ENCODE assay signal across 15 cellular contexts in the genomic region with DNA sequence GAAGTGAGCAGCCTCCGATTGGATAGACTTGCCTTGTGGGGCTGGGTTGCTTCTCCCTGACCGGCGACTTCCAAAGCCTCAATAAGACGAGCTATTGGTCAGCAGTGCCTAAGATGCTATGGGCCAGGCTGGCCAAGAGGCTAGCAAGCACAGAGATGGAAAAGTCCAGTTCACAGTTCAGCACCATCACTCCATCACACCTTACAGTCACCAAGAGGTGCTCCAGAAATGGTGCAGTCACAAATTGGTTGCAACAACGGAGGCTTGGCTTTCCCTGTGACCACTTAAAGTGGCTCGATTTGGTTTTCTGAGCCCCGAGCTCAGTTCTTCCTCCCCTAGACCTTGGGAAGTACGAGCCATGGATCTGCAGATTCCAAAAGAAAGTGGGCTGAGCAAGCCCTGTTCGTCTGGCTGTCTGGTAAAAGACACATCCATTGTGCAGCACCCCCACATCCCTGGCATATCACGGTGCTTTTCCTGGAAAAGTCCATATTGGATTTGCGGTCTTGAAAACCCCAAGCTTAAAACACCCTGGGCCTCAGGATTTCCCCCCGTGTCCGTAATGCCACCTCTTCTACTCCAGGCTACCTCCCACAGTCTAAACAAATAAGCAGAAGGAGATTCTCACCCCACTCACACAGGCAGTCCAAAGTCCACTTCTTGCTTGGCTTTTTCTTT. TPM values are rescaled to one million over a fixed set of nuclear protein-coding genes. Genes with fewer than 3 reads are reported as not detected.
DNase-seq lines count a peak whose midpoint lies in the region; ATAC-seq, FAIRE-seq and TF ChIP-seq lines count a peak whose summit lies in the region.
"Had no signal": no experiment of that assay in that cellular context is flagged by ENCODE, and none has a peak within 500 bp of the region (broad histone marks: within the 10 kb centered on the region; RNA-seq: fewer than 3 reads in every experiment).

No MANE protein-coding gene starts in this region.

- whole genome bisulfite sequencing in endodermal cell (ENCODE audit: insufficient coverage in 1 of 2, insufficient read length in 1 of 2), 2 experiments = 91 to 94% methylated on average over 10 to 13 of the region's 13 CpGs
- WGBS in heart right ventricle, 2 donors = 84 to 89% methylated on average over 13 of the region's 13 CpGs

- DNase-seq in CD4-positive, CD25-positive, alpha-beta regulatory T cell = no peak
- DNase-seq in GM18507 (ENCODE audit: extremely low spot score, insufficient read length, low read depth) = no peak
- DNase-seq in naive B cell = no peak
- DNase-seq in globus pallidus (ENCODE audit: low spot score) = no peak
- no peak for DNase-seq in endodermal cell
- no peak for DNase-seq in heart right ventricle
- DNase-seq: activated CD4-positive, CD25-positive, alpha-beta regulatory T cell treated with anti-CD3 and anti-CD28 coated beads, Interleukin-2, amount 50 U/mL, for 72 hours; gastrocnemius medialis; H9; NCI-H1436; NCI-H526; SIG-M5 had no signal

- no peaks in the 10 kb centered on the region for H3K27me3 Mint-ChIP-seq in CD4-positive, CD25-positive, alpha-beta regulatory T cell
- H3K27me3 Mint-ChIP-seq in activated naive CD8-positive, alpha-beta T cell = no peaks in the 10 kb centered on the region
- H3K27me3 Mint-ChIP-seq in naive B cell (no peaks in the 10 kb centered on the region), endodermal cell (ENCODE audit: insufficient read depth) (no peaks in the 10 kb centered on the region)

- H3K4me1 ChIP-seq in CD4-positive, CD25-positive, alpha-beta regulatory T cell (ENCODE audit: control insufficient read depth, insufficient read depth, low read length, poor library complexity, severe bottlenecking) = peaks cover 52% of the 10 kb centered on the region
- peaks cover 5% of the 10 kb centered on the region for H3K4me1 ChIP-seq in endodermal cell (ENCODE audit: control insufficient read depth, insufficient read depth, low read length)
- H3K4me1 ChIP-seq in heart right ventricle = peaks cover 0 to 40% (median 4%) of the 10 kb centered on the region in 9 donors
- H3K4me1 ChIP-seq: gastrocnemius medialis had no signal

- H3K4me3 ChIP-seq in CD4-positive, CD25-positive, alpha-beta regulatory T cell (ENCODE audit: low read depth, low read length) = peak overlapping the region; percentile 99
- H3K4me3 ChIP-seq in endodermal cell (ENCODE audit: low read length) = no peak overlapping the region
- H3K4me3 ChIP-seq in heart right ventricle = peak overlapping the region in 1 of 10 donors; percentile 46
- H3K4me3 ChIP-seq: gastrocnemius medialis had no signal

- H3K27ac Mint-ChIP-seq in CD4-positive, CD25-positive, alpha-beta regulatory T cell = peak overlapping the region; percentile 94 to 98 (median 96)
- H3K27ac Mint-ChIP-seq in activated naive CD8-positive, alpha-beta T cell = peak overlapping the region; percentile 93
- H3K27ac Mint-ChIP-seq in naive B cell = peak overlapping the region; percentile 84 to 98 (median 94)
- no peak overlapping the region for H3K27ac Mint-ChIP-seq in endodermal cell

- H3K27ac ChIP-seq in CD4-positive, CD25-positive, alpha-beta regulatory T cell (ENCODE audit: insufficient read depth, low read length, poor library complexity, severe bottlenecking) = peak overlapping the region; percentile 78
- no peak overlapping the region for H3K27ac ChIP-seq in endodermal cell (ENCODE audit: low read depth, low read length)
- H3K27ac ChIP-seq in heart right ventricle = peak overlapping the region in 1 of 10 donors; percentile 70
- H3K27ac ChIP-seq: gastrocnemius medialis had no signal

- intact Hi-C loops in heart right ventricle (cut with DNase I) = no loop called here

- peaks cover 20 to 79% (median 52%) of the 10 kb centered on the region in 4 donors for H3K4me1 Mint-ChIP-seq in CD4-positive, CD25-positive, alpha-beta regulatory T cell
- H3K4me1 Mint-ChIP-seq in activated naive CD8-positive, alpha-beta T cell (ENCODE audit: low read depth) = peaks cover 80% of the 10 kb centered on the region
- H3K4me1 Mint-ChIP-seq in naive B cell (peaks cover 79 to 84% (median 82%) of the 10 kb centered on the region in 3 donors), endodermal cell (peaks cover 19% of the 10 kb centered on the region)

- H3K36me3 Mint-ChIP-seq in CD4-positive, CD25-positive, alpha-beta regulatory T cell = peaks cover 19% of the 10 kb centered on the region
- H3K36me3 Mint-ChIP-seq in activated naive CD8-positive, alpha-beta T cell = peaks cover 31% of the 10 kb centered on the region
- peaks cover 6 to 8% of the 10 kb centered on the region in 2 donors for H3K36me3 Mint-ChIP-seq in naive B cell
- no peaks in the 10 kb centered on the region for H3K36me3 Mint-ChIP-seq in endodermal cell (ENCODE audit: low read depth)

- no peaks in the 10 kb centered on the region for H3K9me3 ChIP-seq in CD4-positive, CD25-positive, alpha-beta regulatory T cell (ENCODE audit: control insufficient read depth in 2 of 2, low read length in 2 of 2)
- peaks cover 11% of the 10 kb centered on the region for H3K9me3 ChIP-seq in endodermal cell (ENCODE audit: control insufficient read depth, low read length)
- no peaks in the 10 kb centered on the region for H3K9me3 ChIP-seq in heart right ventricle
- H3K9me3 ChIP-seq: gastrocnemius medialis had no signal

- no peak overlapping the region for H3K9ac ChIP-seq in endodermal cell (ENCODE audit: extremely low read depth, low read length, poor library complexity, severe bottlenecking)

- H3K36me3 ChIP-seq in CD4-positive, CD25-positive, alpha-beta regulatory T cell (ENCODE audit: control insufficient read depth, insufficient read depth, low read length) = no peaks in the 10 kb centered on the region
- H3K36me3 ChIP-seq in endodermal cell (ENCODE audit: control insufficient read depth, insufficient read depth, low read length) (no peaks in the 10 kb centered on the region), heart right ventricle (no peaks in the 10 kb centered on the region)
- H3K36me3 ChIP-seq: gastrocnemius medialis had no signal

- TF ChIP-seq CTCF in endodermal cell (conservative IDR thresholded peaks at IDR 0.05) (no peak), heart right ventricle (IDR thresholded peaks at IDR 0.05) (no peak)

- H3K27me3 ChIP-seq in CD4-positive, CD25-positive, alpha-beta regulatory T cell (ENCODE audit: control insufficient read depth, insufficient read depth, low read length) = no peaks in the 10 kb centered on the region
- H3K27me3 ChIP-seq in endodermal cell (ENCODE audit: control insufficient read depth, insufficient read depth, low read length, poor library complexity, severe bottlenecking) (no peaks in the 10 kb centered on the region), heart right ventricle (peaks cover 0 to 7% (median 0%) of the 10 kb centered on the region in 7 donors)
- H3K27me3 ChIP-seq: gastrocnemius medialis had no signal

- peak; percentile 91 for FAIRE-seq in GM18507 (lab: Jason Lieb, UNC)

- no peak for ATAC-seq in CD4-positive, CD25-positive, alpha-beta regulatory T cell (ENCODE audit: low read depth in 2 of 2)
- ATAC-seq in naive B cell (ENCODE audit: low read depth in 2 of 2) = no peak
- ATAC-seq in GM21825 (IDR thresholded peaks at IDR 0.05; ENCODE audit: unreplicated experiment) = no peak
- ATAC-seq in heart right ventricle = no peak
- ATAC-seq: gastrocnemius medialis had no signal

- H3K4me3 Mint-ChIP-seq in CD4-positive, CD25-positive, alpha-beta regulatory T cell = peak overlapping the region; percentile 99 to 100 (median 99)
- H3K4me3 Mint-ChIP-seq in activated naive CD8-positive, alpha-beta T cell = peak overlapping the region; percentile 97
- peak overlapping the region; percentile 86 to 98 (median 96) for H3K4me3 Mint-ChIP-seq in naive B cell
- no peak overlapping the region for H3K4me3 Mint-ChIP-seq in endodermal cell
- H3K4me3 Mint-ChIP-seq: H9 had no signal

- peaks cover 0 to 2% (median 0%) of the 10 kb centered on the region in 7 donors for H3K9me3 Mint-ChIP-seq in CD4-positive, CD25-positive, alpha-beta regulatory T cell
- no peaks in the 10 kb centered on the region for H3K9me3 Mint-ChIP-seq in activated naive CD8-positive, alpha-beta T cell (ENCODE audit: low read depth)
- H3K9me3 Mint-ChIP-seq in naive B cell (no peaks in the 10 kb centered on the region), endodermal cell (peaks cover 6% of the 10 kb centered on the region)
- H3K9me3 Mint-ChIP-seq: CD14-positive monocyte, H9 had no signal

RNA-seq across cellular contexts. Expression of a gene that starts 1.3 kb away (rescaled TPM):
- 70.3 TPM for total RNA-seq in CD4-positive, CD25-positive, alpha-beta regulatory T cell
- polyA plus RNA-seq in CD4-positive, CD25-positive, alpha-beta regulatory T cell = 10 to 100 TPM; 33.5 to 45.4 (median 39.5) TPM
- 10 to 100 TPM; 18.9 to 36.6 (median 23.0) TPM for polyA plus RNA-seq in naive B cell (ENCODE audit: low read depth in 6 of 6)
- not detected for total RNA-seq in endodermal cell
- polyA plus RNA-seq in endodermal cell (2013, experiment 1 of 2) = not detected
- polyA plus RNA-seq in endodermal cell (2013, experiment 2 of 2) = not detected
- 1 to 10 TPM in 1 of 10 donors, under 1 TPM in 5, not detected in 4; 0.17 to 3.8 (median 0.32) TPM for total RNA-seq in heart right ventricle
- under 1 TPM; 0.19 to 0.44 TPM for polyA plus RNA-seq in heart right ventricle
- total RNA-seq: gastrocnemius medialis, H9 had no signal

Comparison
In these comparisons a context has a peak if more than half of its experiments do, and no peak if none do; other contexts are left out.
1. RNA of a gene that starts 1.3 kb away (total RNA-seq): 70.3 TPM in CD4-positive, CD25-positive, alpha-beta regulatory T cell (single experiment); not detected in endodermal cell and 0.17 to 3.8 TPM in heart right ventricle; every median in the first group is over 10 times any median in the second.